In the genomic region with DNA sequence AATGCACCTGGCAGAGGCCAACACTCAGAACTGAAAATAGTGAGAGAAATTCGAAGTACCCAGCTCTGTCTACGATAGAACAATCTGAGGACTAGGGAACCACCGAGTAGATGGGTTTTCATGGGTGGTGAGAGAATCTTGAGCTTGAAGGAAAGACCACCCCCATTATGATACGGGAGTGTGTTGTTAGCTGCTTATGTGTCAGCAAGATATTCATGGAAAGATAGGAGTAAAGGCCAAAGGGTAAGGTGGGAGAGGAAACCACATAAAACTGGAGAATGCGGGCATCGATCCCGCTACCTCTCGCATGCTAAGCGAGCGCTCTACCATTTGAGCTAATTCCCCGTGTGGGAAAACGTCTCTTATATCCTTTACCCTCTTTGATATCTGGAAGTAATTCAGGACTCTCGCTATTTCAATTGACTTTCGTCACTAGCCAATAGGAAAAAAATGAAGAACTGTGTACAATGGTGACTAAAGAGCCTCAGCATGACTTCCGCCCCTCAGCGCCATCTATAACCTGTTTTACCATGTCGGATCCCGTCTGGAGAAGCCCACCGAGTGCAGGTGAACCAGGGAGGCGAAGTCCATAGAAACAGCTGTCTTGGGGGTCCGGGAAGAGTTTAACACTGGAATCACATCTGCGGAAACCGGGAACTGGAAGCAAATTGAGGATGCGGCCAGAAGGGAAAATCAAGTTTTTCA, we compare ENCODE assay signal across 8 cellular contexts. TPM values are rescaled to one million over a fixed set of nuclear protein-coding genes. Genes with fewer than 3 reads are reported as not detected.
DNase-seq lines count a peak whose midpoint lies in the region; ATAC-seq and TF ChIP-seq lines count a peak whose summit lies in the region.

No MANE protein-coding gene starts in this region.

- H3K4me3 ChIP-seq in endodermal cell (ENCODE audit: low read length) = peak overlapping the region; percentile 86
- peak overlapping the region; percentile 72 to 95 (median 79) for H3K4me3 ChIP-seq in subcutaneous abdominal adipose tissue (ENCODE audit: low read depth in 1 of 5, low read length in 5 of 5)

- H3K27me3 Mint-ChIP-seq in endodermal cell (ENCODE audit: insufficient read depth) (peaks cover 7% of the 10 kb centered on the region), mesothelial cell of epicardium (ENCODE audit: low read depth) (peaks cover 18% of the 10 kb centered on the region)

- H3K27ac Mint-ChIP-seq in endodermal cell = peak overlapping the region; percentile 93
- H3K27ac Mint-ChIP-seq in mesothelial cell of epicardium = peak overlapping the region; percentile 94

- H3K36me3 ChIP-seq in endodermal cell (ENCODE audit: control insufficient read depth, insufficient read depth, low read length) = no peaks in the 10 kb centered on the region
- H3K36me3 ChIP-seq in subcutaneous abdominal adipose tissue (ENCODE audit: control insufficient read depth in 5 of 5, insufficient read depth in 5 of 5, low read length in 5 of 5) = no peaks in the 10 kb centered on the region

- H3K27ac ChIP-seq in endodermal cell (ENCODE audit: low read depth, low read length) = no peak overlapping the region
- H3K27ac ChIP-seq in subcutaneous abdominal adipose tissue (ENCODE audit: low read depth, low read length) = peak overlapping the region; percentile 61

- H3K9me3 ChIP-seq in endodermal cell (ENCODE audit: control insufficient read depth, low read length) (no peaks in the 10 kb centered on the region), subcutaneous abdominal adipose tissue (ENCODE audit: control insufficient read depth in 5 of 5, low read length in 5 of 5) (no peaks in the 10 kb centered on the region)

- no peak for ATAC-seq in HG02623 (IDR thresholded peaks at IDR 0.05; ENCODE audit: unreplicated experiment)

- H3K27me3 ChIP-seq in endodermal cell (ENCODE audit: control insufficient read depth, insufficient read depth, low read length, poor library complexity, severe bottlenecking) (no peaks in the 10 kb centered on the region), subcutaneous abdominal adipose tissue (ENCODE audit: control insufficient read depth in 5 of 5, insufficient read depth in 4 of 5, low read length in 5 of 5) (no peaks in the 10 kb centered on the region)

- no peaks in the 10 kb centered on the region for H3K4me1 ChIP-seq in endodermal cell (ENCODE audit: control insufficient read depth, insufficient read depth, low read length)
- peaks cover 6 to 23% (median 16%) of the 10 kb centered on the region in 5 donors for H3K4me1 ChIP-seq in subcutaneous abdominal adipose tissue (ENCODE audit: control insufficient read depth in 5 of 5, insufficient read depth in 5 of 5, low read length in 5 of 5)

- TF ChIP-seq CTCF in endodermal cell (conservative IDR thresholded peaks at IDR 0.05) = no peak
- no peak for TF ChIP-seq CTCF in mesothelial cell of epicardium (IDR thresholded peaks at IDR 0.05; ENCODE audit: unreplicated experiment)

- H3K4me3 Mint-ChIP-seq in endodermal cell (peak overlapping the region; percentile 86), mesothelial cell of epicardium (peak overlapping the region; percentile 93)

- WGBS in endodermal cell (ENCODE audit: insufficient coverage in 1 of 2, insufficient read length in 1 of 2), 2 experiments = 7% methylated on average over 11 to 24 of the region's 24 CpGs

- H3K36me3 Mint-ChIP-seq in endodermal cell (ENCODE audit: low read depth) (no peaks in the 10 kb centered on the region), mesothelial cell of epicardium (no peaks in the 10 kb centered on the region)

- H3K9me3 Mint-ChIP-seq in endodermal cell (no peaks in the 10 kb centered on the region), mesothelial cell of epicardium (no peaks in the 10 kb centered on the region)

- H3K9ac ChIP-seq in endodermal cell (ENCODE audit: extremely low read depth, low read length, poor library complexity, severe bottlenecking) (peak overlapping the region; percentile 27), subcutaneous abdominal adipose tissue (ENCODE audit: low read length in 5 of 5) (peak overlapping the region; percentile 58 to 77 (median 60))

- H3K4me1 Mint-ChIP-seq in endodermal cell (peaks cover 5% of the 10 kb centered on the region), mesothelial cell of epicardium (peaks cover 19% of the 10 kb centered on the region)

- DNase-seq in AG08395 (ENCODE audit: low spot score) = peak; percentile 77
- peak; percentile 89 for DNase-seq in H4 (ENCODE audit: low spot score)
- peak; percentile 88 to 91 for DNase-seq in NCI-H446 (lab: John Stamatoyannopoulos, UW)
- DNase-seq in activated CD4-positive, CD25-positive, alpha-beta regulatory T cell treated with anti-CD3 and anti-CD28 coated beads, Interleukin-2, amount 50 U/mL, for 72 hours = peak; percentile 53
- DNase-seq in endodermal cell = peak; percentile 91
- DNase-seq in mesothelial cell of epicardium (ENCODE audit: low spot score in 2 of 2, unreplicated experiment in 2 of 2) = peak in 1 of 2 experiments; percentile 50

RNA-seq across cellular contexts. Expression of gene ABT1, which starts 25.0 kb away (rescaled TPM):
- total RNA-seq in H4 (2014; rRNA removed; shearing (Covaris generic)) = 15.0 and 15.2 TPM in 2 replicates
- 10 to 100 TPM; 19.7 to 22.6 TPM for total RNA-seq in endodermal cell
- 19.8 TPM for polyA plus RNA-seq in endodermal cell (2013, experiment 1 of 2)
- polyA plus RNA-seq in endodermal cell (2013, experiment 2 of 2) = 18.5 TPM
- total RNA-seq in mesothelial cell of epicardium = 21.8 to 22.6 TPM (median 21.9 TPM) in 3 replicates

RNA-seq across cellular contexts. Expression of gene HMGN4, which starts 33.6 kb away (rescaled TPM):
- total RNA-seq in H4 (2014; rRNA removed; shearing (Covaris generic)) = 88.8 and 104 TPM in 2 replicates
- total RNA-seq in endodermal cell (10 to 100 TPM; 48.8 to 79.8 TPM), mesothelial cell of epicardium (49.4 to 60.5 TPM (median 54.1 TPM) in 3 replicates)
- polyA plus RNA-seq in endodermal cell (2013, experiment 1 of 2) = 67.9 TPM
- polyA plus RNA-seq in endodermal cell (2013, experiment 2 of 2) = 65.5 TPM
